24 cellular contexts compared by ENCODE assay signal in the genomic region with DNA sequence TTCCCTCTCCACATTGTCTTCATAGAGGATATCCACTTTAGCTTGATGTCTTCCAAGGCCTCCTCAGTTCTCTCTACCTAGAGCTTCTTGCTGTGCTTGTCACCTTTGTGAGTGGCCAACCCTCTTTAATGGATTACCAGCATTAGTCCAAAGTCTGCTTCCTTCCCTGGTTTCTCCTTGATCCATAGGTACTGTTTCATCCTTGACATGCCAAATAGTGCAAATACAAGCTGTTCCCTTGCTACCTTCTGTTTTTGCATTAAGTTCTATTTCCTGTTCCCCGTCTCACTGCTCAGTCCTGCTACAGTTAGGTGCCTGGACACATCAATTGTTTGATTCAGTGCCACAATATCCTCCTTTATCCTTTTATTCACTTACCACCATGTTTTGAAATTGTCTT. TPM values are rescaled to one million over a fixed set of nuclear protein-coding genes. Genes with fewer than 3 reads are reported as not detected.
DNase-seq lines count a peak whose midpoint lies in the region; ATAC-seq, FAIRE-seq and TF ChIP-seq lines count a peak whose summit lies in the region.
"Had no signal": no experiment of that assay in that cellular context is flagged by ENCODE, and none has a peak within 500 bp of the region (broad histone marks: within the 10 kb centered on the region; RNA-seq: fewer than 3 reads in every experiment).

No MANE protein-coding gene starts in this region.

- H3K4me1 Mint-ChIP-seq in natural killer cell = peaks cover 0 to 5% of the 10 kb centered on the region in 2 donors

- FAIRE-seq in HepG2 (lab: Jason Lieb, UNC) = peak; percentile 82
- FAIRE-seq: A204.1, GM12892, HTR-8/SVneo had no signal

- H3K4me3 Mint-ChIP-seq in natural killer cell = no peak overlapping the region
- H3K4me3 Mint-ChIP-seq: IgD-negative memory B cell had no signal

- TF ChIP-seq RAD21 in HepG2 (CRISPR knock-in tag; IDR thresholded peaks at IDR 0.05) = no peak

- peaks cover 58% of the 10 kb centered on the region for H3K79me2 ChIP-seq in HepG2 (ENCODE audit: insufficient read depth, low read length)
- peaks cover 42% of the 10 kb centered on the region for H3K79me2 ChIP-seq in hepatocyte

- TF ChIP-seq POLR2A in HepG2 (IDR thresholded peaks at IDR 0.05; ENCODE audit: insufficient read depth in 1 of 2, low read depth in 2 of 2, low read length in 2 of 2) = no peak
- TF ChIP-seq POLR2A in right lobe of liver (IDR thresholded peaks at IDR 0.05) = no peak
- TF ChIP-seq POLR2A in Peyer's patch (IDR thresholded peaks at IDR 0.05) = no peak
- TF ChIP-seq POLR2A in thyroid gland (IDR thresholded peaks at IDR 0.05) = no peak

- CTCF ChIA-PET in HepG2 (lab: Yijun Ruan, JAX; ENCODE audit: low intra/inter-chr PET ratio, low total read pairs) = no interaction called here

- no peaks in the 10 kb centered on the region for H3K27me3 Mint-ChIP-seq in natural killer cell (ENCODE audit: low read depth in 2 of 2)
- H3K27me3 Mint-ChIP-seq: CD4-positive, CD25-positive, alpha-beta regulatory T cell; IgD-negative memory B cell had no signal

- H3K27ac ChIP-seq in HepG2 (ENCODE audit: extremely low read length, insufficient read depth, low read length) (peak overlapping the region; percentile 58), right lobe of liver (no peak overlapping the region), Peyer's patch (peak overlapping the region in 3 of 4 donors; percentile 11 to 57 (median 23)), hepatocyte (peak overlapping the region; percentile 50), thyroid gland (no peak overlapping the region)
- H3K27ac ChIP-seq: GM23248, PC-9 had no signal

- H3K4me2 ChIP-seq in HepG2 (ENCODE audit: low read depth, low read length) (peak overlapping the region; percentile 69), hepatocyte (peak overlapping the region; percentile 63)
- H3K4me2 ChIP-seq: PC-9 had no signal

- no peak overlapping the region for H3K27ac Mint-ChIP-seq in natural killer cell

- H3K4me3 ChIP-seq in HepG2 (replicated peaks in 1 of 3; ENCODE audit: insufficient read depth in 1 of 3, low read depth in 2 of 3, low read length in 3 of 3) = peak overlapping the region in 1 of 3 experiments; percentile 37; a peak in 1 of 6 replicates
- no peak overlapping the region for H3K4me3 ChIP-seq in right lobe of liver
- H3K4me3 ChIP-seq in Peyer's patch = no peak overlapping the region
- no peak overlapping the region for H3K4me3 ChIP-seq in hepatocyte
- no peak overlapping the region for H3K4me3 ChIP-seq in thyroid gland (replicated peaks in 1 of 3)
- H3K4me3 ChIP-seq: GM23248, PC-9 had no signal

- POLR2A ChIA-PET in HepG2 (lab: Yijun Ruan, JAX) = interaction anchor here (1.0 to 1.4 kb wide), 5 partner anchors 20 to 277 kb away, joined by 3 to 6 read pairs (median 4); partner anchors contain the start of genes GPBP1L1 and IPP

- H3K27me3 ChIP-seq in HepG2 (ENCODE audit: control insufficient read depth in 1 of 2, insufficient read depth in 2 of 2, low read length in 2 of 2) = no peaks in the 10 kb centered on the region
- no peaks in the 10 kb centered on the region for H3K27me3 ChIP-seq in right lobe of liver
- H3K27me3 ChIP-seq in Peyer's patch = no peaks in the 10 kb centered on the region
- no peaks in the 10 kb centered on the region for H3K27me3 ChIP-seq in hepatocyte
- H3K27me3 ChIP-seq in thyroid gland = no peaks in the 10 kb centered on the region

- ATAC-seq in HepG2 (peak; percentile 86), right lobe of liver (no peak), natural killer cell (no peak)
- ATAC-seq: SK-N-SH treated with all-trans-retinoic acid at 6 μM for 48 hours had no signal

- in situ Hi-C loops in HepG2 (cut with HindIII; ENCODE audit: extremely low pct_ligation_motif_present, low pct_unique_long_range_greater_than_20kb) = no loop called here

- no peaks in the 10 kb centered on the region for H3K36me3 Mint-ChIP-seq in natural killer cell

- H3K9me2 ChIP-seq in hepatocyte (replicated peaks; ENCODE audit: insufficient read depth) = no peaks in the 10 kb centered on the region

- DNase-seq in HepG2 (ENCODE audit: low spot score) (peak; percentile 59), right lobe of liver (no peak), Peyer's patch (peak in 1 of 3 donors; percentile 51), hepatocyte (ENCODE audit: low spot score) (peak; percentile 16), NCI-H774 (lab: John Stamatoyannopoulos, UW) (no peak), thyroid gland (no peak), natural killer cell (no peak)
- DNase-seq: CD4-positive, CD25-positive, alpha-beta regulatory T cell; DMS79 treated with DMSO at 0.1 percent for 48 hours; GM23248; HCEC 1CT; MV-4-11; NCI-H1105 treated with DMSO at 0.1 percent for 48 hours; NCI-H1694; NCI-H2081; NCI-H2171; NCI-H345; NCI-H524; PC-9 had no signal

- 13% methylated on average over 1 of the region's 1 CpG for WGBS in HepG2 (ENCODE audit: low lambda C conversion rate)
- WGBS in right lobe of liver (ENCODE audit: insufficient coverage, low coverage, low lambda C conversion rate, missing lambda C conversion rate) = 81% methylated on average over 1 of the region's 1 CpG
- WGBS in hepatocyte (ENCODE audit: low lambda C conversion rate, missing lambda C conversion rate) = 61% methylated on average over 1 of the region's 1 CpG
- 92 to 94% methylated on average over 1 of the region's 1 CpG for WGBS in thyroid gland, 2 donors

- 0 out of 4 replicates have a peak, but pooled peaks of 1 of the 2 experiments have one; percentile 25 for TF ChIP-seq EP300 in HepG2 (IDR thresholded peaks at IDR 0.05; ENCODE audit: low read depth in 2 of 2, low read length in 2 of 2)
- TF ChIP-seq EP300 in HepG2 (CRISPR knock-in tag; IDR thresholded peaks at IDR 0.05; ENCODE audit: borderline replicate concordance) = no peak

- intact Hi-C loops in HepG2 (cut with micrococcal nuclease; ENCODE audit: unreplicated experiment) (no loop called here), right lobe of liver (cut with DNase I) (no loop called here), thyroid gland (cut with DNase I) (no loop called here), natural killer cell (cut with micrococcal nuclease) (no loop called here)

- H3K9ac ChIP-seq in HepG2 (ENCODE audit: insufficient read depth, low read depth, low read length) = peak overlapping the region; percentile 44; the same call in 1 of the 2 replicates
- H3K9ac ChIP-seq: GM23248 had no signal

- H3K9me3 ChIP-seq in HepG2 (ENCODE audit: low read length) (no peaks in the 10 kb centered on the region), right lobe of liver (no peaks in the 10 kb centered on the region), Peyer's patch (no peaks in the 10 kb centered on the region), hepatocyte (ENCODE audit: low read depth) (peaks cover 4% of the 10 kb centered on the region), thyroid gland (no peaks in the 10 kb centered on the region)

- no peaks in the 10 kb centered on the region for H3K9me3 Mint-ChIP-seq in natural killer cell

- H3K4me1 ChIP-seq in HepG2 (ENCODE audit: insufficient read depth, low read length) (peaks cover 53% of the 10 kb centered on the region), right lobe of liver (peaks cover 0 to 3% (median 0%) of the 10 kb centered on the region in 4 donors), Peyer's patch (peaks cover 0 to 13% (median 0%) of the 10 kb centered on the region in 4 donors), hepatocyte (ENCODE audit: insufficient read depth) (no peaks in the 10 kb centered on the region), thyroid gland (no peaks in the 10 kb centered on the region)

- no peak overlapping the region for H2AFZ ChIP-seq in HepG2 (ENCODE audit: low read length)
- H2AFZ ChIP-seq in hepatocyte = no peak overlapping the region
- H2AFZ ChIP-seq: GM23248, PC-9 had no signal

- H3K36me3 ChIP-seq in HepG2 (replicated peaks in 1 of 2; ENCODE audit: control insufficient read depth in 1 of 2, insufficient read depth in 2 of 2, low read length in 2 of 2) (peaks cover 6 to 25% of the 10 kb centered on the region in 2 experiments; a peak in 4 of 5 replicates), right lobe of liver (peaks cover 0 to 9% (median 0%) of the 10 kb centered on the region in 4 donors), Peyer's patch (peaks cover 0 to 26% (median 0%) of the 10 kb centered on the region in 3 donors), hepatocyte (replicated peaks; ENCODE audit: insufficient read depth, low read depth) (peaks cover under 1% of the 10 kb centered on the region), thyroid gland (no peaks in the 10 kb centered on the region)

- H4K20me1 ChIP-seq in HepG2 (ENCODE audit: insufficient read depth, low read length) (no peaks in the 10 kb centered on the region), hepatocyte (ENCODE audit: insufficient read depth, poor library complexity, severe bottlenecking) (no peaks in the 10 kb centered on the region)

- BruUV-seq in HepG2 (replicated peaks; lab: Mats Ljungman, UMichigan) = no TSS peak

- TF ChIP-seq CTCF in HepG2 (CRISPR knock-in tag; IDR thresholded peaks at IDR 0.05) (no peak), right lobe of liver (IDR thresholded peaks at IDR 0.05) (no peak), Peyer's patch (IDR thresholded peaks at IDR 0.05) (no peak), hepatocyte (IDR thresholded peaks at IDR 0.05; ENCODE audit: poor library complexity) (no peak), thyroid gland (IDR thresholded peaks at IDR 0.05) (no peak), natural killer cell (IDR thresholded peaks at IDR 0.05) (no peak)

RNA-seq across cellular contexts. Expression of gene MAST2, which starts 19.2 kb away (rescaled TPM):
- 14.3 and 15.3 TPM in 2 replicates for total RNA-seq in HepG2 (2016; rRNA removed; fragmentation: Illumina TruSeq; extraction: Trizol)
- 9.9 and 10.4 TPM in 2 replicates for total RNA-seq in HepG2 (2016; cell fraction: cytosol; rRNA removed; fragmentation: Illumina TruSeq; extraction: Trizol; ENCODE audit: low read depth)
- total RNA-seq in HepG2 (2016; cell fraction: insoluble cytoplasmic fraction; rRNA removed; fragmentation: Illumina TruSeq; extraction: Trizol) = 12.9 and 13.7 TPM in 2 replicates
- 12.0 and 14.5 TPM in 2 replicates for total RNA-seq in HepG2 (2016; cell fraction: membrane; rRNA removed; fragmentation: Illumina TruSeq; extraction: Trizol)
- total RNA-seq in HepG2 (2016; cell fraction: nucleus; rRNA removed; fragmentation: Illumina TruSeq; extraction: Trizol) = 26.9 and 30.8 TPM in 2 replicates
- polyA plus RNA-seq in HepG2 (2011; rRNA removed) = 23.0 and 26.3 TPM in 2 replicates
- polyA plus RNA-seq in HepG2 (2011; cell fraction: cytosol; rRNA removed) = 15.9 and 16.5 TPM in 2 replicates
- polyA plus RNA-seq in HepG2 (2011; cell fraction: nucleus; rRNA removed) = 89.7 and 90.3 TPM in 2 replicates
- polyA plus RNA-seq in HepG2 (2012) = 18.5 and 25.7 TPM in 2 replicates
- 2.2 and 2.3 TPM in 2 replicates for polyA plus RNA-seq in HepG2 (2016; cell fraction: cytosol; fragmentation: Illumina TruSeq; extraction: Trizol; ENCODE audit: low read depth)
- polyA plus RNA-seq in HepG2 (2016; cell fraction: insoluble cytoplasmic fraction; fragmentation: Illumina TruSeq; extraction: Trizol; ENCODE audit: low read depth) = 16.9 and 21.5 TPM in 2 replicates
- polyA plus RNA-seq in HepG2 (2016; cell fraction: membrane; fragmentation: Illumina TruSeq; extraction: Trizol; ENCODE audit: low read depth) = 7.6 and 9.3 TPM in 2 replicates
- polyA plus RNA-seq in HepG2 (2016; cell fraction: nucleus; fragmentation: Illumina TruSeq; extraction: Trizol; ENCODE audit: insufficient read depth, low read depth) = 56.2 and 67.8 TPM in 2 replicates
- polyA minus RNA-seq in HepG2 (2011; rRNA and poly(A)+ RNA removed; ENCODE audit: low replicate concordance) = 58.6 and 58.9 TPM in 2 replicates
- polyA minus RNA-seq in HepG2 (2011; cell fraction: cytosol; rRNA and poly(A)+ RNA removed) = 22.0 and 27.0 TPM in 2 replicates
- 78.5 and 80.8 TPM in 2 replicates for polyA minus RNA-seq in HepG2 (2011; cell fraction: nucleus; rRNA and poly(A)+ RNA removed)
- 10 to 100 TPM in 5 of 6 experiments, 1 to 10 TPM in 1; 9.9 to 14.9 (median 12.3) TPM for total RNA-seq in right lobe of liver
- total RNA-seq in Peyer's patch = 100 to 1,000 TPM in 3 of 4 donors, 10 to 100 TPM in 1; 75.9 to 249 (median 134) TPM
- 23.8 and 25.8 TPM in 2 replicates for total RNA-seq in hepatocyte
- polyA plus RNA-seq in hepatocyte = 32.4 and 33.5 TPM in 2 replicates
- total RNA-seq in thyroid gland = 10 to 100 TPM; 18.8 to 22.2 (median 20.2) TPM
- 10 to 100 TPM; 25.3 to 28.6 (median 27.9) TPM for total RNA-seq in natural killer cell

Comparison
In these comparisons a context has a peak if more than half of its experiments do, and no peak if none do; other contexts are left out.
1. DNase-seq: peak in HepG2 (single experiment) and hepatocyte (single experiment); none in right lobe of liver (0 of 3), NCI-H774 (single experiment), thyroid gland (0 of 2) and natural killer cell (single experiment).
2. H3K27ac ChIP-seq: peak in HepG2 (single experiment), Peyer's patch (3 of 4) and hepatocyte (single experiment); none in right lobe of liver (0 of 3) and thyroid gland (0 of 3).